8 cellular contexts compared by ENCODE assay signal in the genomic region with DNA sequence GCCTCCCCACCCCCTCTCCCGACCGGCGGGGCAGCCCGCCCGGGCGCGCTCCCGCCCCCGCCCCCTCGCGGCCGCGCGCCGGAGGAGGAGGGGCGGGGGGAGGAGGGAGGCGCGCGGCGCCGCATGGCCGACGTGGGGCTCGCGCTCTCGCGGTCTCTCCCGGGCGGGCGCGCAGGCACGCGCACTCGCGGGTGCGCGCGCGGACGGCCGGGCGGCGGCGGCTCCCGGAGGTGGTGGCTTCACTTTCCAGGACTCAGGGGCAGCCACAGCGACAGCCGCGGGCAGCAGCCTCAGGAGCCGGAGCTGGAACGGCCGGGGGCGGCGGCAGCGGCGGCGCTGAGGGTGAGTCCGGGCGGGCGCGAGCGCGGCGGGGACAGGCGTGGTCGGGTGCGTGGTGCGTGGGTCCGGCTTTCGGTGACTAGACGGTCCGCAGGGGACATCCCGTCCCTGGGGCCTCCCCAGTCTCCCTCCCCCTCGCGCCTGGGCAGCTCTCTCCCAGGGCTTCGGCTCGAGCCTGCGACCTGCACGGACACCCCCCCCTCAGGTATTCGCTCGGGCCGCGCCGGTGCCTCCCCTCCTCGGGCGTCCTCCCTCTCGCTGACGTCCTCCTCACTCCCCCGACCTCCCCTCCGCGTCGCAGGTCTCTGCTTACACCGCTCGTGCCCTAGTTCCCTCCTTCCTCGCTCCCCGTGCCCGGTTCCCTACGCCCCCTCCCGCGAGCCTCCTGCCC. TPM values are rescaled to one million over a fixed set of nuclear protein-coding genes. Genes with fewer than 3 reads are reported as not detected.
DNase-seq lines count a peak whose midpoint lies in the region; ATAC-seq, FAIRE-seq and TF ChIP-seq lines count a peak whose summit lies in the region.

UBE2E2 (plus strand) TSS at position 407 of the 730 bp plus-strand sequence.

- H3K9ac ChIP-seq in colonic mucosa (ENCODE audit: low read depth in 2 of 2, low read length in 2 of 2): peak within 1 kb of the TSS; percentile 63 to 80

- H3K36me3 ChIP-seq in colonic mucosa: no peaks in the 10 kb centered on the region

- peak; percentile 71 for ATAC-seq in HG02571 (IDR thresholded peaks at IDR 0.05; ENCODE audit: unreplicated experiment)
- ATAC-seq in activated CD4-positive, CD25-positive, alpha-beta regulatory T cell treated with anti-CD3 and anti-CD28 coated beads, Interleukin-2, amount 50 U/mL, for 24 hours: peak; percentile 64 to 66

- peak; percentile 54 for TF ChIP-seq POLR2A in NB4 (IDR thresholded peaks at IDR 0.05; ENCODE audit: extremely low read depth, insufficient read length)

- peaks cover 4% of the 10 kb centered on the region for H3K27me3 ChIP-seq in colonic mucosa

- FAIRE-seq in GM18507 (lab: Jason Lieb, UNC): peak; percentile 64

- H3K4me1 ChIP-seq in colonic mucosa: no peaks in the 10 kb centered on the region

- intact Hi-C loops in colonic mucosa (cut with DNase I): no loop called here

- H3K27ac ChIP-seq in colonic mucosa: no peak within 1 kb of the TSS

- TF ChIP-seq CTCF in NB4 (IDR thresholded peaks at IDR 0.05; ENCODE audit: low read depth, low read length): no peak
- no peak for TF ChIP-seq CTCF in colonic mucosa (IDR thresholded peaks at IDR 0.05)

- no peaks in the 10 kb centered on the region for H3K9me3 ChIP-seq in colonic mucosa

- DNase-seq in GM18507 (ENCODE audit: extremely low spot score, insufficient read length, low read depth) (peak; percentile 75), NB4 (ENCODE audit: low read depth) (peak; percentile 68), colonic mucosa (peak; percentile 52), kidney tubule cell (ENCODE audit: low spot score) (peak; percentile 82), DMS114 treated with DMSO at 0.1 percent for 48 hours (lab: John Stamatoyannopoulos, UW; ENCODE audit: unreplicated experiment) (no peak)
- peak; percentile 25 to 29 for DNase-seq in stimulated activated CD4-positive, alpha-beta T cell treated with anti-CD3 and anti-CD28 coated beads, Interleukin-15, amount 100 ng/mL, for 48 hours (ENCODE audit: low read depth in 2 of 2)

- H3K4me3 ChIP-seq in NB4 (ENCODE audit: low read depth, low read length) (peak within 1 kb of the TSS; percentile 76), colonic mucosa (peak within 1 kb of the TSS; percentile 88)

RNA-seq across cellular contexts. Expression of gene UBE2E2, which starts in this region (rescaled TPM):
- 1 to 10 TPM; 1.2 to 7.6 TPM for total RNA-seq in colonic mucosa
